27 cellular contexts compared by ENCODE assay signal in the genomic region with DNA sequence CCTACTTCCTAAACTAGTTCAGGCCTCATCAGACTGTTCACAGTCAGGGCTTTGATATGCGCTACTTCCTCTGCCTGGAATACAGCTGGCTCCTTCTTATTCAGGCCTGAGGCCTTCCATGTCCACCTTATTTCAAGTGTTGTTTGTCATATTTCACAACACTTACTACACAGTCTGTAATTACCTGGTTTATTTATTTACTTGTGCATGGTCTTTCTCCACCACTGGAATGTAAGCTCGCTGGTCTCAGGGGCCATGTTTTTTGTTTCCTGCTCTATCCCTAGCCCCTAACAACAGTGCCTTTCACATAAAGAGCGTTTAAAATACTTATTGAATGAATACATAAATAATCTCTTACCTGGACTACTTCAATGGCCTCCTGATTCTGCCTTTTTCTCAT. TPM values are rescaled to one million over a fixed set of nuclear protein-coding genes. Genes with fewer than 3 reads are reported as not detected.
A peak's percentile ranks its signal among the peaks of the same experiment; 100 is the strongest.
DNase-seq lines count a peak whose midpoint lies in the region; ATAC-seq and TF ChIP-seq lines count a peak whose summit lies in the region.
"Had no signal": no experiment of that assay in that cellular context is flagged by ENCODE, and none has a peak within 500 bp of the region (broad histone marks: within the 10 kb centered on the region; RNA-seq: fewer than 3 reads in every experiment).

No MANE protein-coding gene starts in this region.

- no peak overlapping the region for H3K4me3 Mint-ChIP-seq in activated CD4-positive, alpha-beta T cell treated with anti-CD3 and anti-CD28 coated beads for 36 hours
- H3K4me3 Mint-ChIP-seq: activated T-cell treated with anti-CD3 and anti-CD28 coated beads, Interleukin-2, amount 50 U/mL, for 24 hours had no signal

- peaks cover 5% of the 10 kb centered on the region for H3K4me1 Mint-ChIP-seq in activated CD4-positive, alpha-beta T cell treated with anti-CD3 and anti-CD28 coated beads for 36 hours

- no peak for TF ChIP-seq CTCF in ascending aorta (IDR thresholded peaks at IDR 0.05)

- no peak overlapping the region for H3K4me3 ChIP-seq in ascending aorta
- H3K4me3 ChIP-seq: cardiac muscle cell, dorsolateral prefrontal cortex, GM12878, K562, stomach, upper lobe of left lung had no signal

- no peak for ATAC-seq in activated CD4-positive, alpha-beta T cell treated with anti-CD3 and anti-CD28 coated beads for 36 hours
- ATAC-seq: GM12878, K562, right cardiac atrium had no signal

- no peaks in the 10 kb centered on the region for H3K9me3 ChIP-seq in ascending aorta
- H3K9me3 ChIP-seq: stomach, upper lobe of left lung had no signal

- no peaks in the 10 kb centered on the region for H3K36me3 ChIP-seq in ascending aorta
- H3K36me3 ChIP-seq: cardiac muscle cell, stomach, upper lobe of left lung had no signal

- H3K4me1 ChIP-seq in ascending aorta, result peaks cover 4% of the 10 kb centered on the region in 2 donors

- no peak overlapping the region for H3K27ac ChIP-seq in ascending aorta
- H3K27ac ChIP-seq: cardiac muscle cell, dorsolateral prefrontal cortex, stomach, upper lobe of left lung had no signal

- peaks cover 2% of the 10 kb centered on the region for H3K36me3 Mint-ChIP-seq in activated CD4-positive, alpha-beta T cell treated with anti-CD3 and anti-CD28 coated beads for 36 hours (ENCODE audit: low read depth)

- H3K27ac Mint-ChIP-seq in activated CD4-positive, alpha-beta T cell treated with anti-CD3 and anti-CD28 coated beads for 36 hours, result peak overlapping the region; percentile 15
- H3K27ac Mint-ChIP-seq: activated T-cell treated with anti-CD3 and anti-CD28 coated beads, Interleukin-2, amount 50 U/mL, for 24 hours had no signal

- POLR2A ChIA-PET in activated CD4-positive, alpha-beta T cell treated with anti-CD3 and anti-CD28 coated beads for 36 hours (lab: Charles Lee), result no interaction called here

- H3K27me3 ChIP-seq in ascending aorta, result no peaks in the 10 kb centered on the region
- H3K27me3 ChIP-seq: cardiac muscle cell, dorsolateral prefrontal cortex, stomach, upper lobe of left lung had no signal

- CTCF ChIA-PET in activated CD4-positive, alpha-beta T cell treated with anti-CD3 and anti-CD28 coated beads for 36 hours (lab: Charles Lee), result interaction anchor here (1.6 to 3.5 kb wide), 2 partner anchors 11 to 16 kb away, joined by 5 to 20 read pairs; no protein-coding TSS in a partner anchor

- no peaks in the 10 kb centered on the region for H3K27me3 Mint-ChIP-seq in activated CD4-positive, alpha-beta T cell treated with anti-CD3 and anti-CD28 coated beads for 36 hours
- H3K27me3 Mint-ChIP-seq: activated T-cell treated with anti-CD3 and anti-CD28 coated beads, Interleukin-2, amount 50 U/mL, for 24 hours had no signal

- DNase-seq in activated CD4-positive, alpha-beta T cell treated with anti-CD3 and anti-CD28 coated beads for 36 hours, result no peak
- DNase-seq in activated CD4-positive, alpha-beta T cell treated with anti-CD3 and anti-CD28 coated beads for 1 hour, result no peak
- peak; percentile 17 for DNase-seq in SW480 (ENCODE audit: low spot score)
- DNase-seq in kidney tubule cell (ENCODE audit: low spot score), result peak; percentile 37
- peak; percentile 96 for DNase-seq in renal cortical epithelial cell (ENCODE audit: low read depth)
- no peak for DNase-seq in ascending aorta (ENCODE audit: low spot score in 2 of 2)
- no peak for DNase-seq in cerebellar cortex (ENCODE audit: low spot score)
- no peak for DNase-seq in NCI-H187 treated with DMSO at 0.1 percent for 48 hours (lab: John Stamatoyannopoulos, UW)
- DNase-seq: 8988T; activated CD8-positive, alpha-beta memory T cell treated with anti-CD3 and anti-CD28 coated beads for 24 hours; activated naive CD4-positive, alpha-beta T cell treated with Interleukin-2 at 50 U/mL for 16 hours; activated T-cell treated with anti-CD3 and anti-CD28 coated beads, Interleukin-2, amount 50 U/mL, for 24 hours; amniotic stem cell; DND-41; dorsolateral prefrontal cortex; foreskin melanocyte; MM.1S; NCI-H1436 treated with DMSO at 0.1 percent for 48 hours; NCI-H2171 treated with DMSO at 0.1 percent for 48 hours; NCI-H774; right cardiac atrium; T1000 had no signal

- intact Hi-C loops in activated CD4-positive, alpha-beta T cell treated with anti-CD3 and anti-CD28 coated beads for 36 hours (cut with DNase I, micrococcal nuclease), result no loop called here
- intact Hi-C loops in ascending aorta (cut with DNase I), result no loop called here

- no peaks in the 10 kb centered on the region for H3K9me3 Mint-ChIP-seq in activated CD4-positive, alpha-beta T cell treated with anti-CD3 and anti-CD28 coated beads for 36 hours (ENCODE audit: low read depth)
- H3K9me3 Mint-ChIP-seq: activated T-cell treated with anti-CD3 and anti-CD28 coated beads, Interleukin-2, amount 50 U/mL, for 24 hours had no signal

RNA-seq across cellular contexts. Expression of gene SRSF4, which starts 4.6 kb away (rescaled TPM):
- 100 to 1,000 TPM; 129 to 147 TPM for total RNA-seq in activated CD4-positive, alpha-beta T cell treated with anti-CD3 and anti-CD28 coated beads for 36 hours
- total RNA-seq in renal cortical epithelial cell (19.3 and 46.8 TPM in 2 replicates), ascending aorta (49.1 TPM)

RNA-seq across cellular contexts. Expression of gene MECR, which starts 44.5 kb away (rescaled TPM):
- total RNA-seq in activated CD4-positive, alpha-beta T cell treated with anti-CD3 and anti-CD28 coated beads for 36 hours, result 10 to 100 TPM; 41.3 to 43.1 TPM
- total RNA-seq in renal cortical epithelial cell (17.7 and 21.5 TPM in 2 replicates), ascending aorta (1.2 TPM)

RNA-seq across cellular contexts. Expression of gene PTPRU, which starts 50.1 kb away (rescaled TPM):
- total RNA-seq in activated CD4-positive, alpha-beta T cell treated with anti-CD3 and anti-CD28 coated beads for 36 hours, result under 1 TPM; 0.37 to 0.89 TPM
- total RNA-seq in renal cortical epithelial cell (25.7 and 50.7 TPM in 2 replicates), ascending aorta (32.7 TPM)

Comparison
In these comparisons a context has a peak if more than half of its experiments do, and no peak if none do; other contexts are left out.
1. DNase-seq: peak in SW480 (single experiment), kidney tubule cell (single experiment) and renal cortical epithelial cell (single experiment); none in activated CD4-positive, alpha-beta T cell treated with anti-CD3 and anti-CD28 coated beads for 36 hours (single experiment), activated CD4-positive, alpha-beta T cell treated with anti-CD3 and anti-CD28 coated beads for 1 hour (single experiment), ascending aorta (0 of 2), cerebellar cortex (single experiment) and NCI-H187 treated with DMSO at 0.1 percent for 48 hours (single experiment).
2. RNA of gene PTPRU, which starts 50.1 kb away (total RNA-seq): 25.7 to 50.7 TPM in renal cortical epithelial cell and 32.7 TPM in ascending aorta (single experiment); 0.37 to 0.89 TPM in activated CD4-positive, alpha-beta T cell treated with anti-CD3 and anti-CD28 coated beads for 36 hours; every median in the first group is over 10 times any median in the second.